ENCODE assay signal across 10 cellular contexts in genomic region chr11:117146521-117146920, GRCh38. TPM values are rescaled to one million over a fixed set of nuclear protein-coding genes. Genes with fewer than 3 reads are reported as not detected.
DNase-seq lines count a peak whose midpoint lies in the region; ATAC-seq, FAIRE-seq and TF ChIP-seq lines count a peak whose summit lies in the region.
"Had no signal": no experiment of that assay in that cellular context is flagged by ENCODE, and none has a peak within 500 bp of the region (broad histone marks: within the 10 kb centered on the region; RNA-seq: fewer than 3 reads in every experiment).

No MANE protein-coding gene starts in this region.

- intact Hi-C loops in CD4-positive, alpha-beta T cell (cut with DNase I, micrococcal nuclease) = loop anchor here in 1 of 2 experiments (10.0 kb wide), 1 partner anchor 178 kb away; the partner anchor contains the start of gene CEP164
- intact Hi-C loops in K562 (cut with micrococcal nuclease) = no loop called here
- intact Hi-C loops in naive thymus-derived CD4-positive, alpha-beta T cell (cut with micrococcal nuclease) = no loop called here

- TF ChIP-seq CTCF in CD4-positive, alpha-beta T cell (IDR thresholded peaks at IDR 0.05) = no peak
- TF ChIP-seq CTCF in K562 (IDR thresholded peaks at IDR 0.05 in 2 of 3, conservative IDR thresholded peaks at IDR 0.05 in 1 of 3; ENCODE audit: insufficient read depth in 2 of 3, low read depth in 1 of 3, low read length in 3 of 3) = no peak

- FAIRE-seq in K562 (lab: Jason Lieb, UNC) = no peak

- WGBS in K562 (ENCODE audit: insufficient coverage, low coverage, missing lambda C conversion rate) = 73% methylated on average over 8 of the region's 10 CpGs

- no peak for TF ChIP-seq EP300 in K562 (IDR thresholded peaks at IDR 0.05; ENCODE audit: low read length)

- H3K36me3 ChIP-seq in HUES6 (ENCODE audit: control insufficient read depth, insufficient read depth, low read length) (peaks cover 38% of the 10 kb centered on the region), K562 (ENCODE audit: control insufficient read depth, insufficient read depth, low read length) (peaks cover 43% of the 10 kb centered on the region)
- H3K36me3 ChIP-seq in naive thymus-derived CD4-positive, alpha-beta T cell (ENCODE audit: control insufficient read depth in 2 of 3, insufficient read depth in 3 of 3, low read length in 3 of 3) = peaks cover 0 to 10% (median 0%) of the 10 kb centered on the region in 3 experiments
- H3K36me3 ChIP-seq: ovary had no signal

- CTCF ChIA-PET in CD4-positive, alpha-beta T cell (lab: Charles Lee) = interaction anchor here (0.6 to 1.1 kb wide), 3 partner anchors 40 to 355 kb away, joined by 3 read pairs; partner anchors contain the start of genes APOA5 and CEP164
- CTCF ChIA-PET in K562 (lab: Yijun Ruan, JAX; ENCODE audit: low intra/inter-chr PET ratio) = no interaction called here
- CTCF ChIA-PET in naive thymus-derived CD4-positive, alpha-beta T cell (lab: Charles Lee) = interaction anchor here (0.7 to 1.5 kb wide), 4 partner anchors 34 to 84 kb away, joined by 3 to 6 read pairs (median 4); no protein-coding TSS in a partner anchor

- no peaks in the 10 kb centered on the region for H3K9me3 Mint-ChIP-seq in CD4-positive, alpha-beta T cell
- H3K9me3 Mint-ChIP-seq in naive thymus-derived CD4-positive, alpha-beta T cell = no peaks in the 10 kb centered on the region
- H3K9me3 Mint-ChIP-seq in immature natural killer cell = no peaks in the 10 kb centered on the region

- DNase-seq in CD4-positive, alpha-beta T cell = no peak
- DNase-seq in K562 (ENCODE audit: extremely low read depth in 1 of 4, low spot score in 3 of 4) (no peak), midbrain (lab: John Stamatoyannopoulos, UW) (no peak), immature natural killer cell (no peak), H4 (ENCODE audit: low spot score) (no peak)
- no peak for DNase-seq in naive thymus-derived CD4-positive, alpha-beta T cell
- DNase-seq: NCI-H524 had no signal

- no peak overlapping the region for H3K4me2 ChIP-seq in K562 (ENCODE audit: insufficient read depth, low read length)

- H3K27ac Mint-ChIP-seq in CD4-positive, alpha-beta T cell = peak overlapping the region; percentile 84
- peak overlapping the region in 5 of 9 donors; percentile 30 to 97 (median 75) for H3K27ac Mint-ChIP-seq in naive thymus-derived CD4-positive, alpha-beta T cell
- H3K27ac Mint-ChIP-seq in immature natural killer cell = peak overlapping the region in 1 of 6 donors; percentile 59

- H3K9me1 ChIP-seq in K562 (ENCODE audit: control insufficient read depth, insufficient read depth, low read length) = no peaks in the 10 kb centered on the region

- no peak overlapping the region for H3K27ac ChIP-seq in CD4-positive, alpha-beta T cell (ENCODE audit: low read depth, low read length)
- peak overlapping the region; percentile 29; the same call in 1 of the 2 replicates for H3K27ac ChIP-seq in HUES6 (ENCODE audit: low read depth, low read length)
- peak overlapping the region; percentile 16; the same call in 1 of the 3 replicates for H3K27ac ChIP-seq in K562 (ENCODE audit: extremely low read depth, low read depth, low read length)
- H3K27ac ChIP-seq in naive thymus-derived CD4-positive, alpha-beta T cell (ENCODE audit: low read depth, low read length) = peak overlapping the region; percentile 14

- H3K9ac ChIP-seq in HUES6 (ENCODE audit: low read length) (no peak overlapping the region), K562 (ENCODE audit: insufficient read depth in 1 of 2, low read depth in 2 of 2, low read length in 2 of 2) (peak overlapping the region in 1 of 2 experiments; percentile 50; a peak in 2 of 4 replicates)

- peak overlapping the region; percentile 81 for H3K4me3 ChIP-seq in HUES6 (ENCODE audit: low read depth, low read length)
- H3K4me3 ChIP-seq in K562 = no peak overlapping the region
- no peak overlapping the region for H3K4me3 ChIP-seq in naive thymus-derived CD4-positive, alpha-beta T cell (ENCODE audit: low read length)

- no peaks in the 10 kb centered on the region for H3K27me3 Mint-ChIP-seq in CD4-positive, alpha-beta T cell
- peaks cover 0 to 5% (median 0%) of the 10 kb centered on the region in 5 donors for H3K27me3 Mint-ChIP-seq in naive thymus-derived CD4-positive, alpha-beta T cell
- H3K27me3 Mint-ChIP-seq in immature natural killer cell (ENCODE audit: low read depth in 3 of 3) = peaks cover 7 to 23% (median 13%) of the 10 kb centered on the region in 3 donors

- no peak for ATAC-seq in CD4-positive, alpha-beta T cell (ENCODE audit: poor library complexity)
- ATAC-seq in K562 (no peak), GM21526 (IDR thresholded peaks at IDR 0.05; ENCODE audit: low FRiP score, unreplicated experiment) (no peak)
- ATAC-seq in naive thymus-derived CD4-positive, alpha-beta T cell = no peak

- no TSS peak for BruUV-seq in K562 (replicated peaks; lab: Mats Ljungman, UMichigan)

- in situ Hi-C loops in K562 (cut with MboI) = no loop called here

- no peak overlapping the region for H2AFZ ChIP-seq in K562 (ENCODE audit: low read depth, low read length)

- no peaks in the 10 kb centered on the region for H3K9me3 ChIP-seq in CD4-positive, alpha-beta T cell (ENCODE audit: control insufficient read depth, low read length)
- H3K9me3 ChIP-seq in HUES6 (ENCODE audit: control insufficient read depth, insufficient read depth, low read depth, low read length) (no peaks in the 10 kb centered on the region), K562 (replicated peaks; ENCODE audit: control insufficient read depth, insufficient read depth, low read depth, low read length) (no peaks in the 10 kb centered on the region)
- H3K9me3 ChIP-seq in naive thymus-derived CD4-positive, alpha-beta T cell (ENCODE audit: control insufficient read depth in 2 of 3, low read length in 3 of 3) = no peaks in the 10 kb centered on the region
- H3K9me3 ChIP-seq: ovary had no signal

- H3K79me2 ChIP-seq in K562 (ENCODE audit: control insufficient read depth, insufficient read depth, low read length) = peaks cover 77% of the 10 kb centered on the region

- peak overlapping the region; percentile 98 for H3K4me3 Mint-ChIP-seq in CD4-positive, alpha-beta T cell
- peak overlapping the region in 8 of 10 donors; percentile 88 to 100 (median 96) for H3K4me3 Mint-ChIP-seq in naive thymus-derived CD4-positive, alpha-beta T cell
- H3K4me3 Mint-ChIP-seq in immature natural killer cell = peak overlapping the region in 1 of 5 donors; percentile 93

- peaks cover 6% of the 10 kb centered on the region for H4K20me1 ChIP-seq in K562 (replicated peaks; ENCODE audit: control insufficient read depth, insufficient read depth, low read length)

- TF ChIP-seq POLR2A in K562 (conservative IDR thresholded peaks at IDR 0.05) = no peak

- H3K4me1 Mint-ChIP-seq in CD4-positive, alpha-beta T cell (ENCODE audit: low read depth) = peaks cover 58% of the 10 kb centered on the region
- H3K4me1 Mint-ChIP-seq in naive thymus-derived CD4-positive, alpha-beta T cell = peaks cover 35 to 77% (median 54%) of the 10 kb centered on the region in 7 donors
- H3K4me1 Mint-ChIP-seq in immature natural killer cell = peaks cover 51 to 66% of the 10 kb centered on the region in 2 donors

- H3K4me1 ChIP-seq in HUES6 (ENCODE audit: control insufficient read depth, insufficient read depth, low read length) = peaks cover 10% of the 10 kb centered on the region
- peaks cover 10 to 15% of the 10 kb centered on the region in 2 experiments; a peak in 4 of 5 replicates for H3K4me1 ChIP-seq in K562 (replicated peaks in 1 of 2; ENCODE audit: control insufficient read depth in 2 of 2, insufficient read depth in 2 of 2, low read length in 2 of 2)
- peaks cover 10 to 13% of the 10 kb centered on the region in 2 donors for H3K4me1 ChIP-seq in naive thymus-derived CD4-positive, alpha-beta T cell (ENCODE audit: control insufficient read depth in 2 of 2, insufficient read depth in 2 of 2, low read length in 2 of 2)

- no peaks in the 10 kb centered on the region for H3K27me3 ChIP-seq in CD4-positive, alpha-beta T cell (ENCODE audit: control insufficient read depth, insufficient read depth, low read length)
- H3K27me3 ChIP-seq in HUES6 (ENCODE audit: control insufficient read depth, insufficient read depth, low read length) (no peaks in the 10 kb centered on the region), K562 (ENCODE audit: control insufficient read depth in 2 of 2, insufficient read depth in 2 of 2, low read length in 2 of 2) (no peaks in the 10 kb centered on the region)
- no peaks in the 10 kb centered on the region for H3K27me3 ChIP-seq in naive thymus-derived CD4-positive, alpha-beta T cell (ENCODE audit: control insufficient read depth in 2 of 2, insufficient read depth in 2 of 2, low read length in 2 of 2)
- H3K27me3 ChIP-seq: ovary had no signal

- peaks cover 56% of the 10 kb centered on the region for H3K36me3 Mint-ChIP-seq in CD4-positive, alpha-beta T cell (ENCODE audit: low read depth)
- peaks cover 4 to 12% (median 5%) of the 10 kb centered on the region in 5 donors for H3K36me3 Mint-ChIP-seq in naive thymus-derived CD4-positive, alpha-beta T cell
- H3K36me3 Mint-ChIP-seq in immature natural killer cell = peaks cover 0 to 4% (median 0%) of the 10 kb centered on the region in 3 donors

- POLR2A ChIA-PET in CD4-positive, alpha-beta T cell (lab: Charles Lee) = interaction anchor here (1.4 to 3.3 kb wide), 2 partner anchors 32 to 85 kb away, joined by 5 to 16 read pairs; partner anchors contain the start of genes PCSK7 and SIDT2
- POLR2A ChIA-PET in K562 (lab: Yijun Ruan, JAX) = interaction anchor here (1.2 to 2.7 kb wide), 4 partner anchors 24 to 414 kb away, joined by 4 to 17 read pairs (median 4); partner anchors contain the start of gene SIDT2
- POLR2A ChIA-PET in naive thymus-derived CD4-positive, alpha-beta T cell (lab: Charles Lee) = interaction anchor here (0.6 to 2.6 kb wide), 8 partner anchors 13 to 359 kb away, joined by 3 to 10 read pairs (median 6); partner anchors contain the start of gene ZPR1

- TF ChIP-seq RAD21 in K562 (CRISPR knock-in tag; conservative IDR thresholded peaks at IDR 0.05 in 1 of 2, IDR thresholded peaks at IDR 0.05 in 1 of 2) = no peak

RNA-seq across cellular contexts. Expression of gene PAFAH1B2, which starts 2.4 kb away (rescaled TPM):
- 10 to 100 TPM; 44.3 to 45.6 TPM for total RNA-seq in CD4-positive, alpha-beta T cell
- total RNA-seq in K562 (2011; cell fraction: chromatin; rRNA removed; ENCODE audit: low replicate concordance) = 47.5 and 78.4 TPM in 2 replicates
- total RNA-seq in K562 (2011; cell fraction: nucleolus; rRNA removed) = 27.7 and 27.9 TPM in 2 replicates
- total RNA-seq in K562 (2011; cell fraction: nucleoplasm; rRNA removed) = 55.0 and 89.9 TPM in 2 replicates
- total RNA-seq in K562 (2014; rRNA removed) (61.0 and 64.9 TPM in 2 replicates), K562 (2014; rRNA removed; fragmentation: Illumina TruSeq; extraction: Trizol) (94.7 and 109 TPM in 2 replicates), K562 (2015; rRNA removed; fragmentation: Illumina TruSeq; extraction: Trizol) (70.4 and 74.2 TPM in 2 replicates), K562 (2021) (82.3 and 90.2 TPM in 2 replicates)
- polyA plus RNA-seq in K562 (2011; rRNA removed) (43.3 and 55.3 TPM in 2 replicates), K562 (2014; fragmentation: Illumina TruSeq; extraction: Trizol) (38.0 and 39.3 TPM in 2 replicates), K562 (2014; fragmentation: Nextera tagmentation; extraction: Ambion mirVana) (10 to 100 TPM; 27.8 to 81.6 TPM), K562 (2014; rRNA removed) (34.5 and 36.4 TPM in 2 replicates), immature natural killer cell (10 to 100 TPM; 16.0 to 23.7 (median 17.5) TPM)
- polyA plus RNA-seq in K562 (2011; cell fraction: cytosol; rRNA removed) = 31.2 and 34.2 TPM in 2 replicates
- 17.3 and 17.8 TPM in 2 replicates for polyA plus RNA-seq in K562 (2011; cell fraction: nucleus; rRNA removed)
- polyA plus RNA-seq in K562 (2012) = 28.3 and 30.4 TPM in 2 replicates
- 203 and 224 TPM in 2 replicates for polyA minus RNA-seq in K562 (2011; rRNA and poly(A)+ RNA removed)
- polyA minus RNA-seq in K562 (2011; cell fraction: cytosol; rRNA and poly(A)+ RNA removed) = 49.4 and 74.5 TPM in 2 replicates
- 15.5 and 22.9 TPM in 2 replicates for polyA minus RNA-seq in K562 (2011; cell fraction: nucleus; rRNA and poly(A)+ RNA removed)
- total RNA-seq in naive thymus-derived CD4-positive, alpha-beta T cell = 10 to 100 TPM; 48.9 to 62.0 (median 55.8) TPM
- 10 to 100 TPM; 13.6 to 18.2 TPM for polyA plus RNA-seq in naive thymus-derived CD4-positive, alpha-beta T cell
- 103 and 108 TPM in 2 replicates for total RNA-seq in H4 (2014; rRNA removed; shearing (Covaris generic))

RNA-seq across cellular contexts. Expression of gene SIDT2, which starts 32.0 kb away (rescaled TPM):
- 100 to 1,000 TPM; 197 to 200 TPM for total RNA-seq in CD4-positive, alpha-beta T cell
- 140 and 344 TPM in 2 replicates for total RNA-seq in K562 (2011; cell fraction: chromatin; rRNA removed; ENCODE audit: low replicate concordance)
- 167 and 174 TPM in 2 replicates for total RNA-seq in K562 (2011; cell fraction: nucleolus; rRNA removed)
- total RNA-seq in K562 (2011; cell fraction: nucleoplasm; rRNA removed) = 143 and 150 TPM in 2 replicates
- total RNA-seq in K562 (2014; rRNA removed) (5.9 and 7.1 TPM in 2 replicates), K562 (2014; rRNA removed; fragmentation: Illumina TruSeq; extraction: Trizol) (4.4 and 6.5 TPM in 2 replicates), K562 (2015; rRNA removed; fragmentation: Illumina TruSeq; extraction: Trizol) (6.1 and 7.0 TPM in 2 replicates), K562 (2021) (17.7 and 20.2 TPM in 2 replicates)
- polyA plus RNA-seq in K562 (2011; rRNA removed) (11.5 and 21.7 TPM in 2 replicates), K562 (2014; fragmentation: Illumina TruSeq; extraction: Trizol) (14.4 and 15.6 TPM in 2 replicates), K562 (2014; fragmentation: Nextera tagmentation; extraction: Ambion mirVana) (1 to 10 TPM; 2.4 to 3.6 TPM), K562 (2014; rRNA removed) (14.1 and 22.2 TPM in 2 replicates), immature natural killer cell (1 to 10 TPM; 1.6 to 4.7 (median 1.7) TPM)
- 11.6 and 15.7 TPM in 2 replicates for polyA plus RNA-seq in K562 (2011; cell fraction: cytosol; rRNA removed)
- 117 and 144 TPM in 2 replicates for polyA plus RNA-seq in K562 (2011; cell fraction: nucleus; rRNA removed)
- polyA plus RNA-seq in K562 (2012) = 15.7 and 22.6 TPM in 2 replicates
- polyA minus RNA-seq in K562 (2011; rRNA and poly(A)+ RNA removed) = 16.3 and 17.1 TPM in 2 replicates
- 14.1 and 17.0 TPM in 2 replicates for polyA minus RNA-seq in K562 (2011; cell fraction: cytosol; rRNA and poly(A)+ RNA removed)
- polyA minus RNA-seq in K562 (2011; cell fraction: nucleus; rRNA and poly(A)+ RNA removed) = 32.9 and 48.4 TPM in 2 replicates
- 100 to 1,000 TPM in 2 of 5 experiments, 10 to 100 TPM in 3; 31.7 to 187 (median 60.5) TPM for total RNA-seq in naive thymus-derived CD4-positive, alpha-beta T cell
- 1 to 10 TPM; 2.3 to 3.1 TPM for polyA plus RNA-seq in naive thymus-derived CD4-positive, alpha-beta T cell
- total RNA-seq in H4 (2014; rRNA removed; shearing (Covaris generic)) = 10.8 and 13.5 TPM in 2 replicates

RNA-seq across cellular contexts. Expression of gene SIK3, which starts 48.3 kb away (rescaled TPM):
- total RNA-seq in CD4-positive, alpha-beta T cell = 10 to 100 TPM; 81.4 to 86.1 TPM
- total RNA-seq in K562 (2011; cell fraction: chromatin; rRNA removed; ENCODE audit: low replicate concordance) = 63.2 and 103 TPM in 2 replicates
- 30.0 and 38.4 TPM in 2 replicates for total RNA-seq in K562 (2011; cell fraction: nucleolus; rRNA removed)
- 51.0 and 57.2 TPM in 2 replicates for total RNA-seq in K562 (2011; cell fraction: nucleoplasm; rRNA removed)
- total RNA-seq in K562 (2014; rRNA removed) (8.4 and 9.5 TPM in 2 replicates), K562 (2014; rRNA removed; fragmentation: Illumina TruSeq; extraction: Trizol) (10.7 and 10.8 TPM in 2 replicates), K562 (2015; rRNA removed; fragmentation: Illumina TruSeq; extraction: Trizol) (7.6 and 8.5 TPM in 2 replicates), K562 (2021) (16.7 and 21.6 TPM in 2 replicates)
- polyA plus RNA-seq in K562 (2011; rRNA removed) (6.1 and 7.3 TPM in 2 replicates), K562 (2014; fragmentation: Illumina TruSeq; extraction: Trizol) (12.2 and 14.0 TPM in 2 replicates), K562 (2014; fragmentation: Nextera tagmentation; extraction: Ambion mirVana) (1 to 10 TPM; 1.6 to 1.8 TPM), K562 (2014; rRNA removed) (8.0 and 8.9 TPM in 2 replicates), immature natural killer cell (10 to 100 TPM in 2 of 3 donors, 1 to 10 TPM in 1; 3.7 to 26.2 (median 16.5) TPM)
- 4.2 and 4.4 TPM in 2 replicates for polyA plus RNA-seq in K562 (2011; cell fraction: cytosol; rRNA removed)
- 21.4 and 34.9 TPM in 2 replicates for polyA plus RNA-seq in K562 (2011; cell fraction: nucleus; rRNA removed)
- polyA plus RNA-seq in K562 (2012) = 9.5 and 10.3 TPM in 2 replicates
- 14.2 and 16.0 TPM in 2 replicates for polyA minus RNA-seq in K562 (2011; rRNA and poly(A)+ RNA removed)
- 6.6 and 9.6 TPM in 2 replicates for polyA minus RNA-seq in K562 (2011; cell fraction: cytosol; rRNA and poly(A)+ RNA removed)
- polyA minus RNA-seq in K562 (2011; cell fraction: nucleus; rRNA and poly(A)+ RNA removed) = 22.2 and 28.9 TPM in 2 replicates
- total RNA-seq in naive thymus-derived CD4-positive, alpha-beta T cell = 10 to 100 TPM; 34.4 to 85.2 (median 67.0) TPM
- polyA plus RNA-seq in naive thymus-derived CD4-positive, alpha-beta T cell = 10 to 100 TPM; 13.3 to 24.0 TPM
- 7.7 and 7.8 TPM in 2 replicates for total RNA-seq in H4 (2014; rRNA removed; shearing (Covaris generic))

RNA-seq across cellular contexts. Expression of gene TAGLN, which starts 52.6 kb away (rescaled TPM):
- 1 to 10 TPM; 8.4 to 9.5 TPM for total RNA-seq in CD4-positive, alpha-beta T cell
- 19.3 and 31.5 TPM in 2 replicates for total RNA-seq in K562 (2011; cell fraction: chromatin; rRNA removed; ENCODE audit: low replicate concordance)
- total RNA-seq in K562 (2011; cell fraction: nucleolus; rRNA removed) = 15.1 and 17.0 TPM in 2 replicates
- total RNA-seq in K562 (2011; cell fraction: nucleoplasm; rRNA removed) = 12.9 and 14.2 TPM in 2 replicates
- total RNA-seq in K562 (2014; rRNA removed) (0.95 and 1.3 TPM in 2 replicates), K562 (2014; rRNA removed; fragmentation: Illumina TruSeq; extraction: Trizol) (1.1 and 1.4 TPM in 2 replicates), K562 (2015; rRNA removed; fragmentation: Illumina TruSeq; extraction: Trizol) (0.87 and 1.2 TPM in 2 replicates), K562 (2021) (3.5 and 3.6 TPM in 2 replicates)
- polyA plus RNA-seq in K562 (2011; rRNA removed) (3.0 and 3.1 TPM in 2 replicates), K562 (2014; fragmentation: Illumina TruSeq; extraction: Trizol) (2.4 and 2.8 TPM in 2 replicates), K562 (2014; fragmentation: Nextera tagmentation; extraction: Ambion mirVana) (under 1 TPM; 0.21 to 0.56 TPM), K562 (2014; rRNA removed) (3.2 and 4.9 TPM in 2 replicates), immature natural killer cell (under 1 TPM; 0.08 to 0.40 (median 0.09) TPM)
- polyA plus RNA-seq in K562 (2011; cell fraction: cytosol; rRNA removed) = 1.3 and 1.4 TPM in 2 replicates
- 22.1 and 23.9 TPM in 2 replicates for polyA plus RNA-seq in K562 (2011; cell fraction: nucleus; rRNA removed)
- 2.5 and 5.8 TPM in 2 replicates for polyA plus RNA-seq in K562 (2012)
- 1.7 and 2.7 TPM in 2 replicates for polyA minus RNA-seq in K562 (2011; rRNA and poly(A)+ RNA removed)
- polyA minus RNA-seq in K562 (2011; cell fraction: cytosol; rRNA and poly(A)+ RNA removed) = 2.0 TPM in 1 of 2 replicates, not detected in the other
- 3.2 and 3.3 TPM in 2 replicates for polyA minus RNA-seq in K562 (2011; cell fraction: nucleus; rRNA and poly(A)+ RNA removed)
- 10 to 100 TPM in 4 of 5 experiments, 1 to 10 TPM in 1; 6.4 to 28.0 (median 18.2) TPM for total RNA-seq in naive thymus-derived CD4-positive, alpha-beta T cell
- 1 to 10 TPM in 1 of 2 donors, under 1 TPM in 1; 0.32 to 1.0 TPM for polyA plus RNA-seq in naive thymus-derived CD4-positive, alpha-beta T cell
- 20.8 and 36.0 TPM in 2 replicates for total RNA-seq in H4 (2014; rRNA removed; shearing (Covaris generic))
